16 cellular contexts compared by ENCODE assay signal in genomic region chrX:112834016-112834855, GRCh38. TPM values are rescaled to one million over a fixed set of nuclear protein-coding genes. Genes with fewer than 3 reads are reported as not detected.
DNase-seq lines count a peak whose midpoint lies in the region; ATAC-seq and TF ChIP-seq lines count a peak whose summit lies in the region.
"Had no signal": no experiment of that assay in that cellular context is flagged by ENCODE, and none has a peak within 500 bp of the region (broad histone marks: within the 10 kb centered on the region; RNA-seq: fewer than 3 reads in every experiment).

No MANE protein-coding gene starts in this region.

- CTCF ChIA-PET in A673 (lab: Charles Lee): no interaction called here
- CTCF ChIA-PET in HEK293 (lab: Yijun Ruan, JAX): interaction anchor here (0.6 to 0.7 kb wide), 3 partner anchors 106 to 1269 kb away, joined by 3 to 4 read pairs (median 3); no protein-coding TSS in a partner anchor

- POLR2A ChIA-PET in A673 (lab: Charles Lee; ENCODE audit: low non-redundant PET) (interaction anchor here (0.6 kb wide), 1 partner anchor 64 kb away, joined by 9 read pairs; no protein-coding TSS in a partner anchor), HEK293 (lab: Yijun Ruan, JAX) (interaction anchor here (0.6 to 1.9 kb wide), 2 partner anchors 18 to 20 kb away, joined by 3 to 6 read pairs; no protein-coding TSS in a partner anchor)

- DNase-seq in A673 (ENCODE audit: low spot score) (peak; percentile 60), astrocyte of the hippocampus (ENCODE audit: low read depth, low spot score) (peak; percentile 83), kidney tubule cell (ENCODE audit: low spot score) (peak; percentile 47), erythroblast (lab: John Stamatoyannopoulos, UW) (no peak)
- DNase-seq in effector memory CD8-positive, alpha-beta T cell: no peak
- DNase-seq: hypothalamus, KBM-7, NCI-H2029 treated with DMSO at 0.1 percent for 48 hours, occipital lobe, SIG-M5, transverse colon had no signal

- H3K4me1 ChIP-seq in A673 (ENCODE audit: insufficient read depth, low read length, poor library complexity, severe bottlenecking): no peaks in the 10 kb centered on the region
- H3K4me1 ChIP-seq in HEK293 (ENCODE audit: control insufficient read depth, insufficient read depth, low read length): 0 out of 2 replicates have a peak, but pooled peaks cover 2% of the 10 kb centered on the region

- H3K27me3 Mint-ChIP-seq in effector memory CD8-positive, alpha-beta T cell: no peaks in the 10 kb centered on the region
- H3K27me3 Mint-ChIP-seq: activated naive CD8-positive, alpha-beta T cell; dendritic cell treated with granulocyte-macrophage colony-stimulating factor and Interleukin-4, amounts not matched to agents 40 ng/mL and 50 ng/mL, for 4 days had no signal

- H3K36me3 Mint-ChIP-seq in effector memory CD8-positive, alpha-beta T cell (ENCODE audit: insufficient read depth): no peaks in the 10 kb centered on the region
- H3K36me3 Mint-ChIP-seq: activated naive CD8-positive, alpha-beta T cell had no signal

- TF ChIP-seq POLR2A in erythroblast (IDR thresholded peaks at IDR 0.05; ENCODE audit: low read length): no peak

- intact Hi-C loops in A673 (cut with micrococcal nuclease; ENCODE audit: unreplicated experiment): no loop called here

- H3K4me3 ChIP-seq in A673 (ENCODE audit: low read depth, low read length, poor library complexity, severe bottlenecking) (no peak overlapping the region), HEK293 (ENCODE audit: low read depth, low read length) (no peak overlapping the region)
- H3K4me3 ChIP-seq: transverse colon had no signal

- no peak for ATAC-seq in effector memory CD8-positive, alpha-beta T cell (replicated peaks)
- ATAC-seq in GM21360 (IDR thresholded peaks at IDR 0.05; ENCODE audit: unreplicated experiment) (no peak), HG02610 (IDR thresholded peaks at IDR 0.05; ENCODE audit: unreplicated experiment) (no peak)

- H3K36me3 ChIP-seq in A673 (ENCODE audit: insufficient read depth, low read length, poor library complexity, severe bottlenecking) (no peaks in the 10 kb centered on the region), HEK293 (ENCODE audit: control insufficient read depth in 2 of 2, insufficient read depth in 1 of 2, low read length in 2 of 2) (peaks cover 8 to 40% of the 10 kb centered on the region in 2 experiments; a peak in 2 of 3 replicates)
- H3K36me3 ChIP-seq: transverse colon had no signal

- H3K27ac ChIP-seq in A673 (ENCODE audit: low read depth, low read length, poor library complexity, severe bottlenecking) (peak overlapping the region; percentile 83), HEK293 (ENCODE audit: extremely low read depth, low read depth, low read length) (no peak overlapping the region)

- H3K4me1 Mint-ChIP-seq in effector memory CD8-positive, alpha-beta T cell (ENCODE audit: low read depth in 2 of 2): peaks cover 0 to 2% of the 10 kb centered on the region in 2 donors

- no peaks in the 10 kb centered on the region for H3K9me3 ChIP-seq in A673 (ENCODE audit: low read depth, low read length, poor library complexity, severe bottlenecking)
- no peaks in the 10 kb centered on the region for H3K9me3 ChIP-seq in HEK293 (ENCODE audit: control insufficient read depth, insufficient read depth, low read depth, low read length)
- H3K9me3 ChIP-seq: transverse colon had no signal

- BruUV-seq in A673 (replicated peaks; lab: Mats Ljungman, UMichigan): no TSS peak

- TF ChIP-seq CTCF in A673 (conservative IDR thresholded peaks at IDR 0.05; ENCODE audit: low read depth, low read length): no peak
- no peak for TF ChIP-seq CTCF in HEK293 (tag by site-specific recombination; IDR thresholded peaks at IDR 0.05)

- H3K9me3 Mint-ChIP-seq in effector memory CD8-positive, alpha-beta T cell: no peaks in the 10 kb centered on the region
- H3K9me3 Mint-ChIP-seq: dendritic cell treated with granulocyte-macrophage colony-stimulating factor and Interleukin-4, amounts not matched to agents 40 ng/mL and 50 ng/mL, for 4 days had no signal

- H3K27me3 ChIP-seq in A673 (replicated peaks; ENCODE audit: insufficient read depth, low read depth, low read length, poor library complexity): no peaks in the 10 kb centered on the region
- H3K27me3 ChIP-seq: transverse colon had no signal

- H3K27ac Mint-ChIP-seq in effector memory CD8-positive, alpha-beta T cell: no peak overlapping the region
- H3K27ac Mint-ChIP-seq: activated naive CD8-positive, alpha-beta T cell; dendritic cell treated with granulocyte-macrophage colony-stimulating factor and Interleukin-4, amounts not matched to agents 40 ng/mL and 50 ng/mL, for 4 days had no signal

- H3K4me3 Mint-ChIP-seq in effector memory CD8-positive, alpha-beta T cell: no peak overlapping the region
- H3K4me3 Mint-ChIP-seq: activated naive CD8-positive, alpha-beta T cell; dendritic cell treated with granulocyte-macrophage colony-stimulating factor and Interleukin-4, amounts not matched to agents 40 ng/mL and 50 ng/mL, for 4 days had no signal

TF ChIP-seq in HEK293, 187 proteins besides CTCF, POLR2A, EP300 and RAD21:
- TF ChIP-seq ZBTB21 (tag by site-specific recombination; IDR thresholded peaks at IDR 0.05) (no peak), ZNF132 (tag by site-specific recombination; IDR thresholded peaks at IDR 0.05; ENCODE audit: borderline replicate concordance) (no peak), ZNF548 (tag by site-specific recombination; IDR thresholded peaks at IDR 0.05) (no peak), KLF9 (tag by site-specific recombination; IDR thresholded peaks at IDR 0.05; ENCODE audit: low read depth) (no peak), OSR2 (tag by site-specific recombination; IDR thresholded peaks at IDR 0.05) (no peak), ZNF629 (tag by site-specific recombination; IDR thresholded peaks at IDR 0.05) (0 out of 2 replicates have a peak, but pooled peaks have one; percentile 31), ZNF426 (tag by site-specific recombination; IDR thresholded peaks at IDR 0.05) (no peak), ZNF416 (tag by site-specific recombination; IDR thresholded peaks at IDR 0.05) (no peak), ZNF184 (tag by site-specific recombination; IDR thresholded peaks at IDR 0.05) (no peak), PRDM10 (tag by site-specific recombination; IDR thresholded peaks at IDR 0.05) (0 out of 2 replicates have a peak, but pooled peaks have one; percentile 22), PBX3 (CRISPR knock-in tag; IDR thresholded peaks at IDR 0.05) (no peak), ELK4 (IDR thresholded peaks at IDR 0.05; ENCODE audit: borderline replicate concordance, low read depth, low read length) (no peak), ZNF341 (tag by site-specific recombination; IDR thresholded peaks at IDR 0.05; ENCODE audit: low read depth) (no peak), ZBTB20 (tag by site-specific recombination; IDR thresholded peaks at IDR 0.05) (no peak), ZNF24 (tag by site-specific recombination; IDR thresholded peaks at IDR 0.05) (no peak)
TF ChIP-seq in HEK293: peak in this region for 2.

RNA-seq across cellular contexts. Expression of gene AMOT, which starts 6.4 kb away (rescaled TPM):
- total RNA-seq in A673 (2021): 2.1 and 2.6 TPM in 2 replicates

Comparison
In these comparisons a context has a peak if more than half of its experiments do, and no peak if none do; other contexts are left out.
1. DNase-seq: peak in A673 (single experiment), astrocyte of the hippocampus (single experiment) and kidney tubule cell (single experiment); none in effector memory CD8-positive, alpha-beta T cell (0 of 3) and erythroblast (0 of 2).